Comparison of ENCODE assay signal across 8 cellular contexts in genomic region chr4:3749081-3749480, GRCh38. TPM values are rescaled to one million over a fixed set of nuclear protein-coding genes. Genes with fewer than 3 reads are reported as not detected.
"Had no signal": no experiment of that assay in that cellular context is flagged by ENCODE, and none has a peak within 500 bp of the region (broad histone marks: within the 10 kb centered on the region; RNA-seq: fewer than 3 reads in every experiment).

No MANE protein-coding gene starts in this region.

- H3K27ac ChIP-seq: GM23248, KMS-11 had no signal

- H3K4me3 ChIP-seq: GM23248 had no signal

- FAIRE-seq: HTR-8/SVneo had no signal

- H2AFZ ChIP-seq: GM23248 had no signal

- H3K4me2 ChIP-seq: KMS-11 had no signal

- H3K9ac ChIP-seq: GM23248, KMS-11 had no signal

- DNase-seq: GM23248, GOT3, H9, HCEC 1CT, KBM-7 had no signal

RNA-seq across cellular contexts. Expression of gene ADRA2C, which starts 17.1 kb away (rescaled TPM):
- polyA plus RNA-seq: IgD-negative memory B cell had no signal
